9 cellular contexts compared by ENCODE assay signal in genomic region chr2:130837175-130837810, GRCh38. TPM values are rescaled to one million over a fixed set of nuclear protein-coding genes. Genes with fewer than 3 reads are reported as not detected.
DNase-seq lines count a peak whose midpoint lies in the region; ATAC-seq and TF ChIP-seq lines count a peak whose summit lies in the region.
"Had no signal": no experiment of that assay in that cellular context is flagged by ENCODE, and none has a peak within 500 bp of the region (broad histone marks: within the 10 kb centered on the region; RNA-seq: fewer than 3 reads in every experiment).

No MANE protein-coding gene starts in this region.

- BruUV-seq in A673 (replicated peaks; lab: Mats Ljungman, UMichigan), result no TSS peak

- peak overlapping the region; percentile 79 for H3K56ac ChIP-seq in mesendoderm (ENCODE audit: low read length)

- H2BK120ac ChIP-seq in mesendoderm (ENCODE audit: low read depth, low read length), result no peak overlapping the region

- POLR2A ChIA-PET in A673 (lab: Charles Lee; ENCODE audit: low non-redundant PET), result no interaction called here

- intact Hi-C loops in A673 (cut with micrococcal nuclease; ENCODE audit: unreplicated experiment) (no loop called here), colonic mucosa (cut with DNase I) (no loop called here)

- H3K27me3 ChIP-seq in A673 (replicated peaks; ENCODE audit: insufficient read depth, low read depth, low read length, poor library complexity) (peaks cover 34% of the 10 kb centered on the region), colonic mucosa (peaks cover 30% of the 10 kb centered on the region), mesendoderm (ENCODE audit: insufficient read depth, low read length, poor library complexity) (peaks cover 7% of the 10 kb centered on the region)

- no peak overlapping the region for H3K4ac ChIP-seq in mesendoderm (ENCODE audit: low read depth, low read length)

- no peak overlapping the region for H2BK15ac ChIP-seq in mesendoderm (replicated peaks; ENCODE audit: low read depth)

- H3K9me3 ChIP-seq in A673 (ENCODE audit: low read depth, low read length, poor library complexity, severe bottlenecking) (no peaks in the 10 kb centered on the region), colonic mucosa (no peaks in the 10 kb centered on the region)

- TF ChIP-seq CTCF in A673 (conservative IDR thresholded peaks at IDR 0.05; ENCODE audit: low read depth, low read length), result no peak
- TF ChIP-seq CTCF in HFF-Myc (IDR thresholded peaks at IDR 0.05; ENCODE audit: low read depth, low read length, missing control alignments), result no peak
- no peak for TF ChIP-seq CTCF in colonic mucosa (IDR thresholded peaks at IDR 0.05)

- H3K4me3 ChIP-seq in A673 (ENCODE audit: low read depth, low read length, poor library complexity, severe bottlenecking), result peak overlapping the region; percentile 30
- H3K4me3 ChIP-seq in HFF-Myc (replicated peaks; ENCODE audit: low read depth, low read length), result peak overlapping the region; percentile 20; the same call in 1 of the 2 replicates
- peak overlapping the region; percentile 37 for H3K4me3 ChIP-seq in colonic mucosa
- peak overlapping the region; percentile 42 for H3K4me3 ChIP-seq in mesendoderm (ENCODE audit: low read length)

- no CpG with 5 or more reads among the region's 53 CpGs for WGBS in mesendoderm (ENCODE audit: extremely low coverage, insufficient coverage, low lambda C conversion rate)

- ATAC-seq in GM18511 (IDR thresholded peaks at IDR 0.05; ENCODE audit: unreplicated experiment) (no peak), GM21381 (IDR thresholded peaks at IDR 0.05; ENCODE audit: unreplicated experiment) (no peak)

- no peaks in the 10 kb centered on the region for H3K36me3 ChIP-seq in A673 (ENCODE audit: insufficient read depth, low read length, poor library complexity, severe bottlenecking)
- H3K36me3 ChIP-seq in colonic mucosa, result no peaks in the 10 kb centered on the region
- no peaks in the 10 kb centered on the region for H3K36me3 ChIP-seq in mesendoderm (ENCODE audit: control insufficient read depth, insufficient read depth, low read length)

- H3K79me2 ChIP-seq in mesendoderm (ENCODE audit: control insufficient read depth, insufficient read depth, low read length), result no peaks in the 10 kb centered on the region

- CTCF ChIA-PET in A673 (lab: Charles Lee), result no interaction called here

- H3K27ac ChIP-seq in A673 (ENCODE audit: low read depth, low read length, poor library complexity, severe bottlenecking), result no peak overlapping the region
- H3K27ac ChIP-seq in colonic mucosa, result no peak overlapping the region
- no peak overlapping the region for H3K27ac ChIP-seq in mesendoderm (ENCODE audit: low read depth, low read length)

- peak overlapping the region; percentile 51 for H3K18ac ChIP-seq in mesendoderm (ENCODE audit: low read length)

- DNase-seq in A673 (ENCODE audit: low spot score), result no peak
- DNase-seq in HFF-Myc (ENCODE audit: extremely low read depth, low read depth), result no peak
- DNase-seq in colonic mucosa, result no peak
- DNase-seq in mesendoderm, result no peak
- no peak for DNase-seq in SW480 (ENCODE audit: low spot score)
- no peak for DNase-seq in putamen (ENCODE audit: low spot score)
- DNase-seq: activated CD8-positive, alpha-beta memory T cell treated with anti-CD3 and anti-CD28 coated beads for 24 hours had no signal

- no peak overlapping the region for H4K8ac ChIP-seq in mesendoderm (ENCODE audit: low read depth, low read length)

- H3K9ac ChIP-seq in colonic mucosa (ENCODE audit: low read depth in 2 of 2, low read length in 2 of 2) (no peak overlapping the region), mesendoderm (ENCODE audit: low read length) (peak overlapping the region; percentile 64)

- no peak overlapping the region for H4K5ac ChIP-seq in mesendoderm (ENCODE audit: low read length)

- no peak overlapping the region for H2AK5ac ChIP-seq in mesendoderm (ENCODE audit: low read length)

- no peak overlapping the region for H2BK5ac ChIP-seq in mesendoderm (ENCODE audit: low read length)

- no peaks in the 10 kb centered on the region for H3K79me1 ChIP-seq in mesendoderm (ENCODE audit: low read length)

- H3K23ac ChIP-seq in mesendoderm (ENCODE audit: low read length), result no peak overlapping the region

- H3K4me2 ChIP-seq in mesendoderm (ENCODE audit: low read length), result peak overlapping the region; percentile 61

- no peaks in the 10 kb centered on the region for H3K4me1 ChIP-seq in A673 (ENCODE audit: insufficient read depth, low read length, poor library complexity, severe bottlenecking)
- H3K4me1 ChIP-seq in colonic mucosa, result peaks cover 5% of the 10 kb centered on the region
- no peaks in the 10 kb centered on the region for H3K4me1 ChIP-seq in mesendoderm (ENCODE audit: control insufficient read depth, low read depth, low read length)

RNA-seq across cellular contexts. Expression of gene ARHGEF4, which starts 0.6 kb away (rescaled TPM):
- total RNA-seq in A673 (2021) (2.1 and 3.2 TPM in 2 replicates), colonic mucosa (1 to 10 TPM; 1.6 to 2.6 TPM)
- polyA plus RNA-seq in mesendoderm (2013, experiment 1 of 2), result 3.3 TPM
- polyA plus RNA-seq in mesendoderm (2013, experiment 2 of 2), result 3.3 TPM
